Comparison of ENCODE assay signal across 8 cellular contexts in the genomic region with DNA sequence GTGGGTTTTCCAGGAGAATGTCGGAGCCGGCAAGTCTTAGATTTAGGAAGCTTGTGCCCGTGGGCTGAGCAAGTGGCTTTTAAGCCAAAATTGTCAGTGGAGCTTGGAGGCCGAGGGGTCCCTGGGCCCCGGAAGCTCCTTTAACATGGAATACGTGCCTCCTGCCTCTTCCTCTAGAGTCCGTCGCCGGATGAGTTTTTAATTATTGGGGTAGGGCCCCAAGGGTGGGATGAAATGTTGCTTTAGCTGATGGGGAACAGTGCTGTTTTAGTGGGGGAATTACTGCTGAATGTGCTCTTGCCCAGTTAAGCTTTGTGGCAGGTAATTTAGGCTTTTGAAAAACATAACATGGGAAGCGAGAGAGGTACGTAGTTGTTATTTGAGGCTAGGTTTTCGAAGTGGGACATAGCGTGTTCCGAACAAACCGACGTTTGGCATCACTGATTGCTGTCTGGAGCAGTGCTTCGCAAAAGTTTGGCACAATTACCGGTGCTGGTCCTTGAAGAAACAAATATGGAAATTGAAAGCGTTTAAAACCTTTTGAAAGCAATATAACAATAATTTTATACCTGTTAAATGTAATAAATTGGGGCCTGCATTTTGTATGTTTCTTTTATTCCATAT. TPM values are rescaled to one million over a fixed set of nuclear protein-coding genes. Genes with fewer than 3 reads are reported as not detected.
A peak's percentile ranks its signal among the peaks of the same experiment; 100 is the strongest.
DNase-seq lines count a peak whose midpoint lies in the region; ATAC-seq, FAIRE-seq and TF ChIP-seq lines count a peak whose summit lies in the region.

No MANE protein-coding gene starts in this region.

- H3K36me3 ChIP-seq in uterus = no peaks in the 10 kb centered on the region

- peaks cover 51% of the 10 kb centered on the region for H3K4me1 Mint-ChIP-seq in chondrocyte (ENCODE audit: low read depth)
- H3K4me1 Mint-ChIP-seq in memory B cell = peaks cover 36% of the 10 kb centered on the region

- no peaks in the 10 kb centered on the region for H3K9me3 Mint-ChIP-seq in chondrocyte (ENCODE audit: low read depth)
- no peaks in the 10 kb centered on the region for H3K9me3 Mint-ChIP-seq in memory B cell

- intact Hi-C loops in uterus (cut with DNase I; ENCODE audit: low total_unique reads) = no loop called here

- ATAC-seq in memory B cell (ENCODE audit: low read depth) (no peak), HG03442 (IDR thresholded peaks at IDR 0.05; ENCODE audit: unreplicated experiment) (no peak)

- TF ChIP-seq CTCF in chondrocyte (IDR thresholded peaks at IDR 0.05) (no peak), uterus (IDR thresholded peaks at IDR 0.05) (peak in 1 of 4 experiments; percentile 5)

- TF ChIP-seq POLR2A in GM12891 (IDR thresholded peaks at IDR 0.05; ENCODE audit: low read depth, low read length) (no peak), uterus (IDR thresholded peaks at IDR 0.05) (no peak)

- no peaks in the 10 kb centered on the region for H3K27me3 ChIP-seq in uterus

- H3K36me3 Mint-ChIP-seq in chondrocyte (ENCODE audit: low read depth) = peaks cover 28% of the 10 kb centered on the region
- H3K36me3 Mint-ChIP-seq in memory B cell = peaks cover 26% of the 10 kb centered on the region

- peak overlapping the region; percentile 97 for H3K27ac Mint-ChIP-seq in chondrocyte (ENCODE audit: unreplicated experiment)
- H3K27ac Mint-ChIP-seq in memory B cell = peak overlapping the region; percentile 97

- H3K4me3 Mint-ChIP-seq in chondrocyte (ENCODE audit: unreplicated experiment) = peak overlapping the region; percentile 99
- peak overlapping the region; percentile 95 for H3K4me3 Mint-ChIP-seq in memory B cell

- H3K27me3 Mint-ChIP-seq in chondrocyte (ENCODE audit: low read depth) = no peaks in the 10 kb centered on the region
- no peaks in the 10 kb centered on the region for H3K27me3 Mint-ChIP-seq in memory B cell

- H3K4me1 ChIP-seq in uterus = peaks cover 0 to 16% of the 10 kb centered on the region in 2 donors

- no peaks in the 10 kb centered on the region for H3K9me3 ChIP-seq in uterus

- peak overlapping the region; percentile 98 for H3K4me3 ChIP-seq in Jurkat, Clone E6-1 (ENCODE audit: low read length)
- peak overlapping the region; percentile 71 to 83 for H3K4me3 ChIP-seq in uterus

- H3K27ac ChIP-seq in uterus = peak overlapping the region; percentile 90 to 93

- no peak for DNase-seq in GM12891 (ENCODE audit: insufficient read length, low spot score)
- DNase-seq in Jurkat, Clone E6-1 (ENCODE audit: low read depth, low spot score) = no peak
- DNase-seq in chondrocyte (ENCODE audit: low spot score) = no peak
- peak in 1 of 2 donors; percentile 12 for DNase-seq in memory B cell (ENCODE audit: low spot score in 2 of 2)
- DNase-seq in uterus = no peak
- no peak for DNase-seq in NCI-H524 treated with DMSO at 0.1 percent for 48 hours (lab: John Stamatoyannopoulos, UW)
- DNase-seq in SIG-M5 (lab: John Stamatoyannopoulos, UW) = no peak

- peak; percentile 38 for FAIRE-seq in GM12891 (lab: Jason Lieb, UNC)

TF ChIP-seq in GM12891, 5 proteins besides CTCF, POLR2A, EP300 and RAD21:
- TF ChIP-seq POU2F2 (IDR thresholded peaks at IDR 0.05; ENCODE audit: low read depth, low read length) = no peak
- TF ChIP-seq POLR2AphosphoS5 (IDR thresholded peaks at IDR 0.05; ENCODE audit: low read depth, low read length) = no peak
- no peak for TF ChIP-seq PAX5 (IDR thresholded peaks at IDR 0.05; ENCODE audit: insufficient read depth, low read length, severe bottlenecking)
- no peak for TF ChIP-seq SPI1 (IDR thresholded peaks at IDR 0.05; ENCODE audit: low read depth, low read length)
- TF ChIP-seq TAF1 (IDR thresholded peaks at IDR 0.05; ENCODE audit: low read depth, low read length) = no peak

RNA-seq across cellular contexts. Expression of gene RPL5, which starts 0.8 kb away (rescaled TPM):
- 3,960 TPM for polyA plus RNA-seq in GM12891 (2012; ENCODE audit: low read depth, missing spikeins)
- polyA plus RNA-seq in Jurkat, Clone E6-1 (2012; ENCODE audit: insufficient read depth, insufficient read length) = 2,859 TPM
- total RNA-seq in chondrocyte = 544 to 622 TPM (median 618 TPM) in 3 replicates
- 1,000 to 10,000 TPM; 1,299 to 3,386 (median 2,410) TPM for total RNA-seq in uterus

RNA-seq across cellular contexts. Expression of gene EVI5, which starts 47.7 kb away (rescaled TPM):
- polyA plus RNA-seq in GM12891 (2012; ENCODE audit: low read depth, missing spikeins) = 1.1 TPM
- 1.5 TPM for polyA plus RNA-seq in Jurkat, Clone E6-1 (2012; ENCODE audit: insufficient read depth, insufficient read length)
- total RNA-seq in chondrocyte (57.3 to 69.5 TPM (median 66.8 TPM) in 3 replicates), uterus (100 to 1,000 TPM in 1 of 4 donors, 10 to 100 TPM in 3; 53.0 to 112 (median 58.4) TPM)
